In the genomic region with DNA sequence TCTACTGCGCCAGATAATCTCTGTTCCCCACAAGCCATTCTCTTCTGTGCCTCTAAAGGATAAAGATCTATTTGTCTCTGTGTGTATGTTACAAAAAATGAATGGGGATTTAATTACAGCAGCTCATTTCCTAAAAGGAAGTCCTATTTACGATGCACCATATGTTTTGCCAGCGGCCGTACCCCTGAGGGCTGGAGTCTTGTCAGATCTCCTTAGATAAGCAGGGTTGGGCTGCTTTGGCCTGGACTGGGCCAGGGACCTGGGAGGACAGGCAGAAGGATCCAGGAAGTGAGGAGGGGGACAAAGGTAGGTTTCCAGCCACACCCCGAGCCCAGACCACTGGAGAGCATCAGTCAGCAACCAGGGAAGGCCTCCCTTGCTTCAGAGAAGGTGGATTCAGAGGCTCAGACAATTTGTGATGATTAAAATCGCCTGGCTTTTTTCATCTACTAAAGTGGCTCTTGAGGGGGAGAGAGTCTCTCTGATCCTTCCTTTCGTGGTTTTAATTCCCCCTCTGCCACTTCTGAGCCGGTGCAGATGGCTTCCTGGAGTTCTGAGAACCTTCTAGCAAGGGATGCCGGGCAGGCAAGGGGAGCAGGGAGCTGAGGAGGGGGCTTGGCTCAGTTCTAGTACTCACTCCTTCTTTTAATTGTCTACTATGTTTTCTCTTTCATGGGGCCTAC, we compare ENCODE assay signal across 22 cellular contexts. TPM values are rescaled to one million over a fixed set of nuclear protein-coding genes. Genes with fewer than 3 reads are reported as not detected.
DNase-seq lines count a peak whose midpoint lies in the region; ATAC-seq and TF ChIP-seq lines count a peak whose summit lies in the region.
"Had no signal": no experiment of that assay in that cellular context is flagged by ENCODE, and none has a peak within 500 bp of the region (broad histone marks: within the 10 kb centered on the region; RNA-seq: fewer than 3 reads in every experiment).

No MANE protein-coding gene starts in this region.

- H3K9ac ChIP-seq in SK-N-SH (no peak overlapping the region), mesenchymal stem cell (ENCODE audit: low read length) (no peak overlapping the region)

- H3K4ac ChIP-seq in mesenchymal stem cell (ENCODE audit: low read depth in 1 of 2, low read length in 2 of 2) = no peak overlapping the region

- in situ Hi-C loops in KBM-7 (cut with MboI; ENCODE audit: low pct_unique_long_range_greater_than_20kb, low sequenced_read_pairs) = no loop called here

- peaks cover 8% of the 10 kb centered on the region for H3K27me3 Mint-ChIP-seq in nephron (ENCODE audit: low read depth)
- H3K27me3 Mint-ChIP-seq: activated B cell treated with CpG ODN at 0.5 μM for 24 hours, IgD-negative memory B cell had no signal

- H2AFZ ChIP-seq in SK-N-SH (ENCODE audit: low read depth) (no peak overlapping the region), mesenchymal stem cell (ENCODE audit: low read depth, low read length) (no peak overlapping the region)

- POLR2A ChIA-PET in SK-N-SH (lab: Yijun Ruan, JAX) = interaction anchor here (0.7 to 0.9 kb wide), 3 partner anchors 42 to 342 kb away, joined by 3 to 5 read pairs (median 3); a partner anchor contains a TSS

- H4K20me1 ChIP-seq in SK-N-SH (ENCODE audit: insufficient read depth) = no peaks in the 10 kb centered on the region

- DNase-seq in COLO829 (ENCODE audit: low spot score) = peak; percentile 13
- DNase-seq in KBM-7 = peak; percentile 35
- peak; percentile 77 for DNase-seq in SK-N-SH
- no peak for DNase-seq in stimulated activated effector memory CD8-positive, alpha-beta T cell treated with anti-CD3 and anti-CD28 coated beads, Interleukin-12 subunit alpha, Interleukin-12 subunit beta, amount 100 ng/mL, for 72 hours (ENCODE audit: low spot score in 2 of 2)
- no peak for DNase-seq in mesenchymal stem cell
- DNase-seq: activated B cell treated with CpG ODN at 0.5 μM for 24 hours; activated CD8-positive, alpha-beta T cell treated with anti-CD3 and anti-CD28 coated beads, Interleukin-2, amount 10 ng/mL, durations not matched to agents 7 days and 5 days; activated naive CD4-positive, alpha-beta T cell treated with anti-CD3 and anti-CD28 coated beads, Interleukin-2, amount 50 U/mL, for 16 hours; activated T-cell treated with anti-CD3 and anti-CD28 coated beads, Interleukin-2, amount 50 U/mL, for 4 hours; effector CD4-positive, alpha-beta T cell; NCI-H2029; SHP77; stimulated activated naive B cell treated with anti-CD40 and anti-IgM and Interleukin-4, amounts not matched to agents 10 μg/mL and 1 μg/mL and 100 μg/mL, for 72 hours; T-helper 2 cell had no signal

- no peak overlapping the region for H3K4me2 ChIP-seq in SK-N-SH
- no peak overlapping the region for H3K4me2 ChIP-seq in mesenchymal stem cell (ENCODE audit: low read length, poor library complexity, severe bottlenecking)

- no peaks in the 10 kb centered on the region for H3K9me3 Mint-ChIP-seq in nephron
- no peaks in the 10 kb centered on the region for H3K9me3 Mint-ChIP-seq in stimulated activated effector memory CD8-positive, alpha-beta T cell treated with anti-CD3 and anti-CD28 coated beads, Interleukin-12 subunit alpha, Interleukin-12 subunit beta, amount 100 ng/mL, for 72 hours
- H3K9me3 Mint-ChIP-seq: activated B cell treated with CpG ODN at 0.5 μM for 24 hours; activated T-cell treated with anti-CD3 and anti-CD28 coated beads, Interleukin-2, amount 50 U/mL, for 4 hours; stimulated activated naive B cell treated with anti-CD40 and anti-IgM and Interleukin-4, amounts not matched to agents 10 μg/mL and 1 μg/mL and 100 μg/mL, for 72 hours had no signal

- H3K36me3 ChIP-seq in SK-N-SH (replicated peaks in 1 of 2; ENCODE audit: control insufficient read depth in 1 of 2, insufficient read depth in 2 of 2, low read length in 1 of 2) (no peaks in the 10 kb centered on the region), mesenchymal stem cell (ENCODE audit: control insufficient read depth in 1 of 2, insufficient read depth in 2 of 2, low read depth in 1 of 2, low read length in 2 of 2) (no peaks in the 10 kb centered on the region)
- H3K36me3 ChIP-seq: ascending aorta, gastroesophageal sphincter, right atrium auricular region had no signal

- WGBS in SK-N-SH (ENCODE audit: low lambda C conversion rate) = 9% methylated on average over 9 of the region's 9 CpGs
- 41% methylated on average over 5 of the region's 9 CpGs for WGBS in mesenchymal stem cell

- ATAC-seq in HG02798 (IDR thresholded peaks at IDR 0.05; ENCODE audit: poor library complexity, unreplicated experiment) (no peak), GM18873 (IDR thresholded peaks at IDR 0.05; ENCODE audit: low FRiP score, unreplicated experiment) (no peak)
- ATAC-seq in stimulated activated effector memory CD8-positive, alpha-beta T cell treated with anti-CD3 and anti-CD28 coated beads, Interleukin-12 subunit alpha, Interleukin-12 subunit beta, amount 100 ng/mL, for 72 hours = no peak
- ATAC-seq: activated CD8-positive, alpha-beta T cell treated with anti-CD3 and anti-CD28 coated beads, Interleukin-2, amount 10 ng/mL, durations not matched to agents 7 days and 5 days; activated T-cell treated with anti-CD3 and anti-CD28 coated beads, Interleukin-2, amount 50 U/mL, for 4 hours; esophagus mucosa; gastroesophageal sphincter; stimulated activated naive B cell treated with anti-CD40 and anti-IgM and Interleukin-4, amounts not matched to agents 10 μg/mL and 1 μg/mL and 100 μg/mL, for 72 hours had no signal

- H3K36me3 Mint-ChIP-seq in nephron (ENCODE audit: low read depth) = no peaks in the 10 kb centered on the region
- H3K36me3 Mint-ChIP-seq in stimulated activated effector memory CD8-positive, alpha-beta T cell treated with anti-CD3 and anti-CD28 coated beads, Interleukin-12 subunit alpha, Interleukin-12 subunit beta, amount 100 ng/mL, for 72 hours = no peaks in the 10 kb centered on the region
- H3K36me3 Mint-ChIP-seq: IgD-negative memory B cell; stimulated activated naive B cell treated with anti-CD40 and anti-IgM and Interleukin-4, amounts not matched to agents 10 μg/mL and 1 μg/mL and 100 μg/mL, for 72 hours had no signal

- peak in 1 of 2 experiments; percentile 86; a peak in 2 of 4 replicates for TF ChIP-seq EP300 in SK-N-SH (IDR thresholded peaks at IDR 0.05; ENCODE audit: borderline replicate concordance in 1 of 2, low read depth in 1 of 2, low read length in 1 of 2)

- H3K4me3 Mint-ChIP-seq in nephron = peak overlapping the region in 1 of 3 experiments; percentile 9
- no peak overlapping the region for H3K4me3 Mint-ChIP-seq in stimulated activated effector memory CD8-positive, alpha-beta T cell treated with anti-CD3 and anti-CD28 coated beads, Interleukin-12 subunit alpha, Interleukin-12 subunit beta, amount 100 ng/mL, for 72 hours
- H3K4me3 Mint-ChIP-seq: activated B cell treated with CpG ODN at 0.5 μM for 24 hours; activated CD8-positive, alpha-beta T cell treated with anti-CD3 and anti-CD28 coated beads, Interleukin-2, amount 10 ng/mL, durations not matched to agents 7 days and 5 days; activated T-cell treated with anti-CD3 and anti-CD28 coated beads, Interleukin-2, amount 50 U/mL, for 4 hours; IgD-negative memory B cell; stimulated activated naive B cell treated with anti-CD40 and anti-IgM and Interleukin-4, amounts not matched to agents 10 μg/mL and 1 μg/mL and 100 μg/mL, for 72 hours had no signal

- TF ChIP-seq RAD21 in SK-N-SH (IDR thresholded peaks at IDR 0.05; ENCODE audit: low read length) = no peak

- no peak for TF ChIP-seq CTCF in SK-N-SH (IDR thresholded peaks at IDR 0.05)
- no peak for TF ChIP-seq CTCF in nephron (IDR thresholded peaks at IDR 0.05; ENCODE audit: unreplicated experiment in 3 of 3)

- H4K8ac ChIP-seq in mesenchymal stem cell (ENCODE audit: low read length) = no peak overlapping the region

- no peak overlapping the region for H3K18ac ChIP-seq in mesenchymal stem cell (ENCODE audit: low read depth in 1 of 2, low read length in 2 of 2)

- no peak overlapping the region for H2BK12ac ChIP-seq in mesenchymal stem cell (ENCODE audit: low read length in 2 of 2)

- H4K91ac ChIP-seq in mesenchymal stem cell (ENCODE audit: low read length) = no peak overlapping the region

- H3K4me1 ChIP-seq in SK-N-SH (ENCODE audit: control insufficient read depth in 1 of 2, insufficient read depth in 2 of 2, low read depth in 1 of 2, low read length in 1 of 2) = peaks cover 0 to 38% of the 10 kb centered on the region in 2 experiments; a peak in 1 of 4 replicates
- H3K4me1 ChIP-seq in mesenchymal stem cell (ENCODE audit: control insufficient read depth, insufficient read depth, low read depth, low read length) = peaks cover 4% of the 10 kb centered on the region
- H3K4me1 ChIP-seq: ascending aorta, right atrium auricular region had no signal

- H3F3A ChIP-seq in SK-N-SH (replicated peaks; ENCODE audit: insufficient read depth) = no peaks in the 10 kb centered on the region

- H3K27me3 ChIP-seq in SK-N-SH (ENCODE audit: insufficient read depth) (no peaks in the 10 kb centered on the region), mesenchymal stem cell (ENCODE audit: control insufficient read depth in 1 of 2, insufficient read depth in 1 of 2, low read length in 2 of 2) (no peaks in the 10 kb centered on the region)
- H3K27me3 ChIP-seq: ascending aorta, gastroesophageal sphincter, right atrium auricular region had no signal

- no peak overlapping the region for H2AK5ac ChIP-seq in mesenchymal stem cell (ENCODE audit: low read length, severe bottlenecking)

- CTCF ChIA-PET in SK-N-SH (lab: Yijun Ruan, JAX) = interaction anchor here (1.2 to 2.8 kb wide), 8 partner anchors 11 to 626 kb away, joined by 3 to 11 read pairs (median 4); a partner anchor contains a TSS

- H3K4me3 ChIP-seq in SK-N-SH (ENCODE audit: low read depth in 2 of 2, low read length in 1 of 2) = no peak overlapping the region
- H3K4me3 ChIP-seq in mesenchymal stem cell (ENCODE audit: insufficient read depth in 1 of 2, low read depth in 1 of 2, low read length in 2 of 2) = no peak overlapping the region
- H3K4me3 ChIP-seq: ascending aorta, gastroesophageal sphincter, right atrium auricular region had no signal

- no peak overlapping the region for H3K14ac ChIP-seq in mesenchymal stem cell (ENCODE audit: low read length in 2 of 2)

- no peaks in the 10 kb centered on the region for H3K79me2 ChIP-seq in SK-N-SH (ENCODE audit: insufficient read depth)

- no peak overlapping the region for H2BK15ac ChIP-seq in mesenchymal stem cell (ENCODE audit: low read depth, poor library complexity, severe bottlenecking)

- peak overlapping the region; percentile 19 to 56 (median 23) for H3K27ac Mint-ChIP-seq in nephron
- H3K27ac Mint-ChIP-seq in stimulated activated effector memory CD8-positive, alpha-beta T cell treated with anti-CD3 and anti-CD28 coated beads, Interleukin-12 subunit alpha, Interleukin-12 subunit beta, amount 100 ng/mL, for 72 hours = no peak overlapping the region
- H3K27ac Mint-ChIP-seq: activated B cell treated with CpG ODN at 0.5 μM for 24 hours; activated CD8-positive, alpha-beta T cell treated with anti-CD3 and anti-CD28 coated beads, Interleukin-2, amount 10 ng/mL, durations not matched to agents 7 days and 5 days; IgD-negative memory B cell; stimulated activated naive B cell treated with anti-CD40 and anti-IgM and Interleukin-4, amounts not matched to agents 10 μg/mL and 1 μg/mL and 100 μg/mL, for 72 hours had no signal

- H2BK5ac ChIP-seq in mesenchymal stem cell (ENCODE audit: low read depth, low read length, poor library complexity, severe bottlenecking) = no peak overlapping the region

- H3K79me1 ChIP-seq in mesenchymal stem cell (replicated peaks; ENCODE audit: low read length, poor library complexity, severe bottlenecking) = no peaks in the 10 kb centered on the region

- H2BK120ac ChIP-seq in mesenchymal stem cell (ENCODE audit: low read depth, low read length) = no peak overlapping the region

- no peaks in the 10 kb centered on the region for H3K9me2 ChIP-seq in SK-N-SH

- H3K4me1 Mint-ChIP-seq in nephron = peaks cover 20% of the 10 kb centered on the region
- H3K4me1 Mint-ChIP-seq in stimulated activated effector memory CD8-positive, alpha-beta T cell treated with anti-CD3 and anti-CD28 coated beads, Interleukin-12 subunit alpha, Interleukin-12 subunit beta, amount 100 ng/mL, for 72 hours = no peaks in the 10 kb centered on the region
- H3K4me1 Mint-ChIP-seq: activated B cell treated with CpG ODN at 0.5 μM for 24 hours; IgD-negative memory B cell; stimulated activated naive B cell treated with anti-CD40 and anti-IgM and Interleukin-4, amounts not matched to agents 10 μg/mL and 1 μg/mL and 100 μg/mL, for 72 hours had no signal

- H3K27ac ChIP-seq in SK-N-SH (ENCODE audit: low read depth in 2 of 2, low read length in 1 of 2) = no peak overlapping the region
- H3K27ac ChIP-seq in mesenchymal stem cell (ENCODE audit: low read length, poor library complexity, severe bottlenecking) = no peak overlapping the region
- H3K27ac ChIP-seq: ascending aorta, gastroesophageal sphincter, right atrium auricular region had no signal

- H3K9me3 ChIP-seq in SK-N-SH = no peaks in the 10 kb centered on the region
- no peaks in the 10 kb centered on the region for H3K9me3 ChIP-seq in mesenchymal stem cell (ENCODE audit: control insufficient read depth, low read length)
- H3K9me3 ChIP-seq: ascending aorta, gastroesophageal sphincter, right atrium auricular region had no signal

- H3K23ac ChIP-seq in mesenchymal stem cell (ENCODE audit: low read length in 2 of 2) = no peak overlapping the region

RNA-seq across cellular contexts. Expression of a gene that starts 42.1 kb away (rescaled TPM):
- 0.03 TPM in 1 of 2 replicates, not detected in the other for polyA plus RNA-seq in SK-N-SH (2012; rRNA removed)
- polyA plus RNA-seq in SK-N-SH (2012; cell fraction: cytosol; rRNA removed) = 0.06 and 0.13 TPM in 2 replicates
- polyA plus RNA-seq in SK-N-SH (2012; cell fraction: nucleus; rRNA removed) = 0.04 and 0.05 TPM in 2 replicates
- 0.36 TPM for polyA plus RNA-seq in mesenchymal stem cell (2013, experiment 1 of 2)
- polyA plus RNA-seq in mesenchymal stem cell (2013, experiment 2 of 2) = 0.36 TPM
- polyA plus RNA-seq: IgD-negative memory B cell had no signal

Comparison
In these comparisons a context has a peak if more than half of its experiments do, and no peak if none do; other contexts are left out.
1. DNase-seq: peak in COLO829 (single experiment), KBM-7 (single experiment) and SK-N-SH (single experiment); none in stimulated activated effector memory CD8-positive, alpha-beta T cell treated with anti-CD3 and anti-CD28 coated beads, Interleukin-12 subunit alpha, Interleukin-12 subunit beta, amount 100 ng/mL, for 72 hours (0 of 2) and mesenchymal stem cell (single experiment).